11 cellular contexts compared by ENCODE assay signal in genomic region chr4:121668368-121669162, GRCh38. TPM values are rescaled to one million over a fixed set of nuclear protein-coding genes. Genes with fewer than 3 reads are reported as not detected.
DNase-seq lines count a peak whose midpoint lies in the region; ATAC-seq and TF ChIP-seq lines count a peak whose summit lies in the region.
"Had no signal": no experiment of that assay in that cellular context is flagged by ENCODE, and none has a peak within 500 bp of the region (broad histone marks: within the 10 kb centered on the region; RNA-seq: fewer than 3 reads in every experiment).

No MANE protein-coding gene starts in this region.

- H3K27me3 Mint-ChIP-seq in MCF 10A (ENCODE audit: insufficient read depth, unreplicated experiment) = no peaks in the 10 kb centered on the region
- H3K27me3 Mint-ChIP-seq: activated CD4-positive, alpha-beta memory T cell treated with anti-CD3 and anti-CD28 coated beads for 36 hours; B cell had no signal

- no TSS peak for BruUV-seq in MCF 10A (replicated peaks; lab: Mats Ljungman, UMichigan)

- H3K9ac ChIP-seq in adipocyte (ENCODE audit: low read length) = peak overlapping the region; percentile 63

- H3K4me3 Mint-ChIP-seq in MCF 10A (ENCODE audit: unreplicated experiment) = no peak overlapping the region
- H3K4me3 Mint-ChIP-seq: activated CD4-positive, alpha-beta memory T cell treated with anti-CD3 and anti-CD28 coated beads for 36 hours; B cell had no signal

- POLR2A ChIA-PET in MCF 10A (lab: Yijun Ruan, JAX) = interaction anchor here (0.8 to 1.6 kb wide), 3 partner anchors 9 to 310 kb away, joined by 3 to 4 read pairs (median 4); no protein-coding TSS in a partner anchor

- H3K27ac ChIP-seq in breast epithelium = peak overlapping the region in 1 of 2 donors; percentile 41
- H3K27ac ChIP-seq in urinary bladder (ENCODE audit: low read depth) = peak overlapping the region; percentile 14

- H3K9me3 Mint-ChIP-seq in MCF 10A (ENCODE audit: unreplicated experiment) = no peaks in the 10 kb centered on the region
- H3K9me3 Mint-ChIP-seq: activated CD4-positive, alpha-beta memory T cell treated with anti-CD3 and anti-CD28 coated beads for 36 hours had no signal

- peaks cover 7% of the 10 kb centered on the region for H3K4me1 Mint-ChIP-seq in MCF 10A (ENCODE audit: insufficient read depth, unreplicated experiment)
- H3K4me1 Mint-ChIP-seq: B cell had no signal

- no peak overlapping the region for H3K4me3 ChIP-seq in breast epithelium
- H3K4me3 ChIP-seq in adipocyte (ENCODE audit: low read length) = peak overlapping the region; percentile 50
- H3K4me3 ChIP-seq in urinary bladder (ENCODE audit: low read depth, low read length) = no peak overlapping the region

- ATAC-seq in GM18858 (IDR thresholded peaks at IDR 0.05; ENCODE audit: unreplicated experiment) = no peak

- H3K27me3 ChIP-seq in breast epithelium (no peaks in the 10 kb centered on the region), adipocyte (replicated peaks; ENCODE audit: control insufficient read depth, insufficient read depth, low read length) (no peaks in the 10 kb centered on the region)

- 64% methylated on average over 4 of the region's 4 CpGs for WGBS in urinary bladder

- CTCF ChIA-PET in MCF 10A (lab: Yijun Ruan, JAX) = interaction anchor here (0.6 to 1.9 kb wide), 7 partner anchors 8 to 1717 kb away, joined by 3 to 10 read pairs (median 3); no protein-coding TSS in a partner anchor

- peak overlapping the region; percentile 51 for H3K27ac Mint-ChIP-seq in MCF 10A (ENCODE audit: low read depth, unreplicated experiment)
- H3K27ac Mint-ChIP-seq: activated CD4-positive, alpha-beta memory T cell treated with anti-CD3 and anti-CD28 coated beads for 36 hours; B cell had no signal

- H3K9me3 ChIP-seq in breast epithelium (no peaks in the 10 kb centered on the region), adipocyte (ENCODE audit: control insufficient read depth, low read length) (no peaks in the 10 kb centered on the region)

- H3K36me3 Mint-ChIP-seq in MCF 10A (ENCODE audit: insufficient read depth, unreplicated experiment) = peaks cover 75% of the 10 kb centered on the region

- no peak for TF ChIP-seq CTCF in MCF 10A (IDR thresholded peaks at IDR 0.05; ENCODE audit: unreplicated experiment)
- TF ChIP-seq CTCF in breast epithelium (IDR thresholded peaks at IDR 0.05) = no peak

- H3K36me3 ChIP-seq in breast epithelium = no peaks in the 10 kb centered on the region
- H3K36me3 ChIP-seq in adipocyte (ENCODE audit: control insufficient read depth, insufficient read depth, low read length, severe bottlenecking) = peaks cover 91% of the 10 kb centered on the region
- peaks cover 2% of the 10 kb centered on the region for H3K36me3 ChIP-seq in urinary bladder (ENCODE audit: insufficient read depth)

- DNase-seq in MCF 10A (ENCODE audit: unreplicated experiment) = peak; percentile 56
- no peak for DNase-seq in breast epithelium (ENCODE audit: low spot score in 2 of 2)
- DNase-seq in adipocyte (ENCODE audit: low read depth) = peak; percentile 89
- DNase-seq in iris pigment epithelial cell (ENCODE audit: low read depth) = peak; percentile 93
- no peak for DNase-seq in NCI-H128 (lab: John Stamatoyannopoulos, UW; ENCODE audit: unreplicated experiment)
- DNase-seq in GM19238 (ENCODE audit: insufficient read length, low spot score) = no peak
- DNase-seq: activated CD4-positive, alpha-beta memory T cell treated with anti-CD3 and anti-CD28 coated beads for 36 hours; NCI-H446 had no signal

- intact Hi-C loops in MCF 10A (cut with micrococcal nuclease) (loop anchor here (5.0 kb wide), 1 partner anchor 69 kb away; no protein-coding TSS in a partner anchor), breast epithelium (cut with DNase I; ENCODE audit: low total_unique reads) (loop anchor here (10.0 kb wide), 1 partner anchor 1254 kb away; no protein-coding TSS in a partner anchor)

- TF ChIP-seq POLR2A in breast epithelium (IDR thresholded peaks at IDR 0.05) = no peak

- H3K4me1 ChIP-seq in breast epithelium (no peaks in the 10 kb centered on the region), adipocyte (ENCODE audit: control insufficient read depth, insufficient read depth, low read length) (peaks cover 63% of the 10 kb centered on the region), urinary bladder (ENCODE audit: insufficient read depth) (no peaks in the 10 kb centered on the region)

RNA-seq across cellular contexts. Expression of gene ANXA5, which starts 28.2 kb away (rescaled TPM):
- 476 and 566 TPM in 2 replicates for total RNA-seq in MCF 10A (2022)
- 100 to 1,000 TPM; 286 to 430 (median 292) TPM for total RNA-seq in breast epithelium
- total RNA-seq in urinary bladder = 314 TPM
- polyA plus RNA-seq in urinary bladder = 248 TPM

Comparison
In these comparisons a context has a peak if more than half of its experiments do, and no peak if none do; other contexts are left out.
1. DNase-seq: peak in MCF 10A (single experiment), adipocyte (single experiment) and iris pigment epithelial cell (single experiment); none in breast epithelium (0 of 2), NCI-H128 (single experiment) and GM19238 (single experiment).